ENCODE assay signal across 9 cellular contexts in the genomic region with DNA sequence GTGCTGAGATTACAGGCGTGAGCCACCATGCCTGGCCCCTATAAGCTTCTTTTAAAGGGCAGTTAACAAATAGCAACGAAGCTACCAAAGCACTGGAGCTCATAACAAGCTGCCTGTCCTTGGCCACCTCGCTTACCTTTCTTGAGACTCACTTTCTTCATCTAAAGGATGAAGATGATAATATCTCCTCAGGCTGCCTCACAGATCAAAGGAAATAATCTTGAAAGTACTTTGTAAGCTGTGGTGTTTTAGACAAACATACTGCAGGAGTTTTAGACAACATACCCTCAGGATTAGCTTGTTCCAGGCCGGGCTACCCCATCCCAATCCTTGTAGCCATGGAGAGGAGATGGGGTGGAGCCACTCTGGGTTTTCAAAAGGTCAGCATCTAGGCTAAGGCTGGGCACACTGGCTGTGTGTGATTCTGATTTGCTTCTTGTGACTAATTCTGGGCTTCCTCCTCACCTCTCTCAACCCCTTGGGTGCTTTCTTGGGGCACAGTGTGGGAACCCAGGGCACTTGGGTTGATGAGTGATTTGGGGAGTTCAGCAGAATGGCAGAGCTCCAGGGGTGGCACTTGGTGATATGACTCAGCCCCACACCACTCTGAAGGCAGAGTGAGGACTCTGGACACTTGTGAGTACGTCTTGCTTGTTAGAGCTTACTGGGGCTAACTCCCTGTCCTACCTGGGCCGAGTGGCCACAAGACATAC. TPM values are rescaled to one million over a fixed set of nuclear protein-coding genes. Genes with fewer than 3 reads are reported as not detected.
DNase-seq lines count a peak whose midpoint lies in the region; ATAC-seq lines count a peak whose summit lies in the region.
"Had no signal": no experiment of that assay in that cellular context is flagged by ENCODE, and none has a peak within 500 bp of the region (broad histone marks: within the 10 kb centered on the region; RNA-seq: fewer than 3 reads in every experiment).

No MANE protein-coding gene starts in this region.

- no peaks in the 10 kb centered on the region for H3K9me3 Mint-ChIP-seq in activated CD8-positive, alpha-beta T cell treated with anti-CD3 and anti-CD28 coated beads, Interleukin-2, amount 10 ng/mL, durations not matched to agents 7 days and 5 days (ENCODE audit: insufficient read depth)

- POLR2A ChIA-PET in activated CD8-positive, alpha-beta T cell treated with anti-CD3 and anti-CD28 coated beads, Interleukin-2, amount 10 ng/mL, durations not matched to agents 7 days and 5 days (lab: Charles Lee), result interaction anchor here (1.1 kb wide), 2 partner anchors 11 to 27 kb away, joined by 3 to 4 read pairs; no protein-coding TSS in a partner anchor

- DNase-seq in activated CD8-positive, alpha-beta T cell treated with anti-CD3 and anti-CD28 coated beads, Interleukin-2, amount 10 ng/mL, durations not matched to agents 7 days and 5 days, result peak; percentile 52
- peak; percentile 54 to 65 for DNase-seq in stimulated activated CD8-positive, alpha-beta memory T cell treated with anti-CD3 and anti-CD28 coated beads, Interleukin-15, amount 100 ng/mL, for 48 hours (ENCODE audit: low read depth in 2 of 2)
- DNase-seq in amniotic stem cell (lab: John Stamatoyannopoulos, UW), result no peak
- no peak for DNase-seq in GF-D8 (lab: John Stamatoyannopoulos, UW)
- no peak for DNase-seq in NCI-H2107 treated with DMSO at 0.1 percent for 48 hours (lab: John Stamatoyannopoulos, UW; ENCODE audit: unreplicated experiment)
- no peak for DNase-seq in NCI-H510A (lab: John Stamatoyannopoulos, UW)

- H3K27me3 Mint-ChIP-seq in activated CD8-positive, alpha-beta T cell treated with anti-CD3 and anti-CD28 coated beads, Interleukin-2, amount 10 ng/mL, durations not matched to agents 7 days and 5 days (ENCODE audit: low read depth), result peaks cover 43% of the 10 kb centered on the region

- CTCF ChIA-PET in activated CD8-positive, alpha-beta T cell treated with anti-CD3 and anti-CD28 coated beads, Interleukin-2, amount 10 ng/mL, durations not matched to agents 7 days and 5 days (lab: Charles Lee), result interaction anchor here (0.8 to 3.8 kb wide), 7 partner anchors 11 to 241 kb away, joined by 3 to 20 read pairs (median 3); no protein-coding TSS in a partner anchor

- H3K27ac Mint-ChIP-seq in activated CD8-positive, alpha-beta T cell treated with anti-CD3 and anti-CD28 coated beads, Interleukin-2, amount 10 ng/mL, durations not matched to agents 7 days and 5 days, result no peak overlapping the region

- peaks cover 2% of the 10 kb centered on the region for H3K36me3 Mint-ChIP-seq in activated CD8-positive, alpha-beta T cell treated with anti-CD3 and anti-CD28 coated beads, Interleukin-2, amount 10 ng/mL, durations not matched to agents 7 days and 5 days (ENCODE audit: low read depth)

- H3K4me3 Mint-ChIP-seq in activated CD8-positive, alpha-beta T cell treated with anti-CD3 and anti-CD28 coated beads, Interleukin-2, amount 10 ng/mL, durations not matched to agents 7 days and 5 days, result no peak overlapping the region

- ATAC-seq in GM19397 (IDR thresholded peaks at IDR 0.05; ENCODE audit: unreplicated experiment) (peak; percentile 56), HG03097 (IDR thresholded peaks at IDR 0.05; ENCODE audit: low FRiP score, unreplicated experiment) (peak; percentile 69)
- peak; percentile 79 for ATAC-seq in activated CD8-positive, alpha-beta T cell treated with anti-CD3 and anti-CD28 coated beads, Interleukin-2, amount 10 ng/mL, durations not matched to agents 7 days and 5 days

- peaks cover 32% of the 10 kb centered on the region for H3K4me1 Mint-ChIP-seq in activated CD8-positive, alpha-beta T cell treated with anti-CD3 and anti-CD28 coated beads, Interleukin-2, amount 10 ng/mL, durations not matched to agents 7 days and 5 days (ENCODE audit: low read depth)

RNA-seq across cellular contexts. Expression of a gene that starts 5.2 kb away (rescaled TPM):
- total RNA-seq in activated CD8-positive, alpha-beta T cell treated with anti-CD3 and anti-CD28 coated beads, Interleukin-2, amount 10 ng/mL, durations not matched to agents 7 days and 5 days, result under 1 TPM; 0.39 to 0.82 TPM
- total RNA-seq: H1 had no signal

RNA-seq across cellular contexts. Expression of a gene that starts 16.7 kb away (rescaled TPM):
- total RNA-seq in activated CD8-positive, alpha-beta T cell treated with anti-CD3 and anti-CD28 coated beads, Interleukin-2, amount 10 ng/mL, durations not matched to agents 7 days and 5 days, result under 1 TPM; 0.42 to 0.57 TPM

Comparison
In these comparisons a context has a peak if more than half of its experiments do, and no peak if none do; other contexts are left out.
1. DNase-seq: peak in activated CD8-positive, alpha-beta T cell treated with anti-CD3 and anti-CD28 coated beads, Interleukin-2, amount 10 ng/mL, durations not matched to agents 7 days and 5 days (single experiment) and stimulated activated CD8-positive, alpha-beta memory T cell treated with anti-CD3 and anti-CD28 coated beads, Interleukin-15, amount 100 ng/mL, for 48 hours (2 of 2); none in amniotic stem cell (single experiment), GF-D8 (single experiment), NCI-H2107 treated with DMSO at 0.1 percent for 48 hours (single experiment) and NCI-H510A (single experiment).
2. Peak in every context shown above with its lines, with median percentiles within 50 percentile points of each other: ATAC-seq.